29 cellular contexts compared by ENCODE assay signal in the genomic region with DNA sequence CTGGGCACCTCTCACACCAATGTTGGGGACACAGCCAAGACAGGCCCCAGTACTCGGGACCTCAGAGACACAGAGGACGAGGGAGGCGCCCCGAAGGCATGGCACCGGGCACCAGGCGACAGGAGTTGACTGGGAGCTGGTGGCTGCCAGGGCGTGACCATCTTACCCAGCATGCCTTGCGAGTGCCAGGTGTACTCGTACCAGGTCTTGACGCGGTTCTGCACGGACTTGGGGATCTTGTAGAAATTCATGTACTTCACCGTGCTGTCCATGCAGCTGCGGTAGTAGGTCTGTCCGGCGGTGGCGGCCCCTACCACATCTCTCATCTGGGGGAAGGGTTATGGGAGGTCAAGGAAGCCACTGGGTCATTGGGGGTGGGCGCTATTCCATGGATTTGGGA.
DNase-seq lines count a peak whose midpoint lies in the region; ATAC-seq, FAIRE-seq and TF ChIP-seq lines count a peak whose summit lies in the region.
"Had no signal": no experiment of that assay in that cellular context is flagged by ENCODE, and none has a peak within 500 bp of the region (broad histone marks: within the 10 kb centered on the region; RNA-seq: fewer than 3 reads in every experiment).

No MANE protein-coding gene starts in this region.

- no peak overlapping the region for H3K27ac ChIP-seq in HepG2 (ENCODE audit: extremely low read length, insufficient read depth, low read length)
- H3K27ac ChIP-seq in right lobe of liver = no peak overlapping the region
- no peak overlapping the region for H3K27ac ChIP-seq in PC-3 (ENCODE audit: low read length)
- H3K27ac ChIP-seq: BLaER1 treated with 17β-estradiol and CSF1 and Interleukin-3, amounts not matched to agents 10 nM and 100 nM; Peyer's patch; SK-N-MC had no signal

- no peaks in the 10 kb centered on the region for H3K9me2 ChIP-seq in PC-3 (replicated peaks; ENCODE audit: low read length)

- H3K36me3 ChIP-seq in HepG2 (replicated peaks in 1 of 2; ENCODE audit: control insufficient read depth in 1 of 2, insufficient read depth in 2 of 2, low read length in 2 of 2) = no peaks in the 10 kb centered on the region
- no peaks in the 10 kb centered on the region for H3K36me3 ChIP-seq in right lobe of liver
- H3K36me3 ChIP-seq in PC-3 (ENCODE audit: low read depth, low read length) = no peaks in the 10 kb centered on the region
- H3K36me3 ChIP-seq: BLaER1 treated with 17β-estradiol and CSF1 and Interleukin-3, amounts not matched to agents 10 nM and 100 nM; MG63; Peyer's patch had no signal

- BruUV-seq in HepG2 (replicated peaks; lab: Mats Ljungman, UMichigan) (no TSS peak), PC-3 (replicated peaks; lab: Mats Ljungman, UMichigan) (no TSS peak)

- H3F3A ChIP-seq in PC-3 (ENCODE audit: low read length, unreplicated experiment) = no peaks in the 10 kb centered on the region

- TF ChIP-seq POLR2A in HepG2 (IDR thresholded peaks at IDR 0.05; ENCODE audit: insufficient read depth in 1 of 2, low read depth in 2 of 2, low read length in 2 of 2) = no peak
- no peak for TF ChIP-seq POLR2A in right lobe of liver (IDR thresholded peaks at IDR 0.05)

- H4K20me1 ChIP-seq in HepG2 (ENCODE audit: insufficient read depth, low read length) = no peaks in the 10 kb centered on the region
- H4K20me1 ChIP-seq in PC-3 (ENCODE audit: low read length) = no peaks in the 10 kb centered on the region
- H4K20me1 ChIP-seq: BLaER1 treated with 17β-estradiol and CSF1 and Interleukin-3, amounts not matched to agents 10 nM and 100 nM had no signal

- POLR2A ChIA-PET in HepG2 (lab: Yijun Ruan, JAX) = interaction anchor here (0.7 kb wide), 1 partner anchor 529 kb away, joined by 3 read pairs; no protein-coding TSS in a partner anchor
- POLR2A ChIA-PET in PC-3 (lab: Charles Lee; ENCODE audit: unreplicated experiment) = no interaction called here

- no peak overlapping the region for H3K4me2 ChIP-seq in HepG2 (ENCODE audit: low read depth, low read length)
- H3K4me2 ChIP-seq in PC-3 (ENCODE audit: low read length) = no peak overlapping the region

- TF ChIP-seq EP300 in HepG2 (IDR thresholded peaks at IDR 0.05; ENCODE audit: low read depth in 2 of 2, low read length in 2 of 2) = no peak
- TF ChIP-seq EP300 in HepG2 (CRISPR knock-in tag; IDR thresholded peaks at IDR 0.05; ENCODE audit: borderline replicate concordance) = no peak

- H3K4me1 ChIP-seq in HepG2 (ENCODE audit: insufficient read depth, low read length) (peaks cover 50% of the 10 kb centered on the region), right lobe of liver (peaks cover 0 to 7% (median 3%) of the 10 kb centered on the region in 4 donors), PC-3 (ENCODE audit: insufficient read depth, low read length) (no peaks in the 10 kb centered on the region)
- H3K4me1 ChIP-seq: Peyer's patch had no signal

- no peak overlapping the region for H3K9ac ChIP-seq in HepG2 (ENCODE audit: insufficient read depth, low read depth, low read length)
- H3K9ac ChIP-seq in PC-3 (ENCODE audit: low read length) = no peak overlapping the region
- H3K9ac ChIP-seq: BLaER1 treated with 17β-estradiol and CSF1 and Interleukin-3, amounts not matched to agents 10 nM and 100 nM had no signal

- no peak for TF ChIP-seq RAD21 in HepG2 (CRISPR knock-in tag; IDR thresholded peaks at IDR 0.05)

- CTCF ChIA-PET in HepG2 (lab: Yijun Ruan, JAX; ENCODE audit: low intra/inter-chr PET ratio, low total read pairs) = no interaction called here
- CTCF ChIA-PET in PC-3 (lab: Charles Lee) = no interaction called here

- H3K27me3 ChIP-seq in HepG2 (ENCODE audit: control insufficient read depth in 1 of 2, insufficient read depth in 2 of 2, low read length in 2 of 2) (peaks cover 16 to 72% of the 10 kb centered on the region in 2 experiments; a peak in 4 of 5 replicates), right lobe of liver (no peaks in the 10 kb centered on the region), PC-3 (ENCODE audit: low read length) (no peaks in the 10 kb centered on the region)
- H3K27me3 ChIP-seq: Peyer's patch had no signal

- WGBS in HepG2 (ENCODE audit: low lambda C conversion rate) = 55% methylated on average over 17 of the region's 18 CpGs
- WGBS in right lobe of liver (ENCODE audit: insufficient coverage, low coverage, low lambda C conversion rate, missing lambda C conversion rate) = 47% methylated on average over 2 of the region's 18 CpGs

- H3K9me3 ChIP-seq in HepG2 (ENCODE audit: low read length) (no peaks in the 10 kb centered on the region), right lobe of liver (no peaks in the 10 kb centered on the region), PC-3 (ENCODE audit: low read length) (no peaks in the 10 kb centered on the region)
- H3K9me3 ChIP-seq: BLaER1 treated with 17β-estradiol and CSF1 and Interleukin-3, amounts not matched to agents 10 nM and 100 nM; Caco-2; MG63; Peyer's patch had no signal

- in situ Hi-C loops in HepG2 (cut with HindIII; ENCODE audit: extremely low pct_ligation_motif_present, low pct_unique_long_range_greater_than_20kb) = no loop called here

- DNase-seq in HepG2 (ENCODE audit: low spot score) = no peak
- no peak for DNase-seq in right lobe of liver
- DNase-seq in PC-3 = no peak
- DNase-seq in left colon = no peak
- DNase-seq in DMS79 treated with DMSO at 0.1 percent for 48 hours (lab: John Stamatoyannopoulos, UW) = no peak
- no peak for DNase-seq in cerebellum (ENCODE audit: low spot score)
- DNase-seq: Caco-2; CD4-positive, alpha-beta memory T cell; KG1; MG63; NCI-H1048; NCI-H1417 treated with DMSO at 0.1 percent for 48 hours; NCI-H1694 treated with DMSO at 0.1 percent for 48 hours; NCI-H2081; NCI-H2171; NCI-H345; NCI-H510A treated with DMSO at 0.1 percent for 48 hours; NCI-H748 treated with DMSO at 0.1 percent for 48 hours; NK-92 treated with Interleukin-12 subunit alpha and Interleukin-12 subunit beta, amount 100 ng/mL, for 24 hours; Peyer's patch; SIG-M5 had no signal

- H3K79me2 ChIP-seq in HepG2 (ENCODE audit: insufficient read depth, low read length) (no peaks in the 10 kb centered on the region), PC-3 (ENCODE audit: low read length) (no peaks in the 10 kb centered on the region)

- H3K4me3 ChIP-seq in HepG2 (replicated peaks in 1 of 3; ENCODE audit: insufficient read depth in 1 of 3, low read depth in 2 of 3, low read length in 3 of 3) (no peak overlapping the region), right lobe of liver (no peak overlapping the region), PC-3 (ENCODE audit: low read length) (no peak overlapping the region)
- H3K4me3 ChIP-seq: BLaER1 treated with 17β-estradiol and CSF1 and Interleukin-3, amounts not matched to agents 10 nM and 100 nM; MG63; Peyer's patch; SK-N-MC had no signal

- intact Hi-C loops in HepG2 (cut with micrococcal nuclease; ENCODE audit: unreplicated experiment) = no loop called here
- intact Hi-C loops in right lobe of liver (cut with DNase I) = loop anchor here in 1 of 2 donors (5.0 kb wide), 1 partner anchor 94 kb away; no protein-coding TSS in a partner anchor
- intact Hi-C loops in PC-3 (cut with micrococcal nuclease) = no loop called here
- intact Hi-C loops in left colon (cut with DNase I, micrococcal nuclease) = loop anchor here in 1 of 2 donors (10.0 kb wide), 1 partner anchor 91 kb away; no protein-coding TSS in a partner anchor

- TF ChIP-seq CTCF in HepG2 (CRISPR knock-in tag; IDR thresholded peaks at IDR 0.05) (no peak), right lobe of liver (IDR thresholded peaks at IDR 0.05) (no peak), PC-3 (conservative IDR thresholded peaks at IDR 0.05; ENCODE audit: low read depth, low read length) (no peak)

- no peak for FAIRE-seq in HepG2 (lab: Jason Lieb, UNC)
- FAIRE-seq: A204.1, GM19239, H54, HTR-8/SVneo had no signal

- ATAC-seq in HepG2 (no peak), right lobe of liver (no peak), PC-3 (no peak), left colon (peak; percentile 48), HG03378 (IDR thresholded peaks at IDR 0.05; ENCODE audit: unreplicated experiment) (no peak), HG03457 (IDR thresholded peaks at IDR 0.05; ENCODE audit: unreplicated experiment) (no peak)

- no peak overlapping the region for H2AFZ ChIP-seq in HepG2 (ENCODE audit: low read length)
- H2AFZ ChIP-seq in PC-3 (ENCODE audit: low read length) = peak overlapping the region; percentile 59; the same call in 1 of the 2 replicates

TF ChIP-seq in HepG2, 621 proteins besides CTCF, POLR2A, EP300 and RAD21:
- TF ChIP-seq RXRB (CRISPR knock-in tag; IDR thresholded peaks at IDR 0.05; ENCODE audit: borderline replicate concordance) = 0 out of 2 replicates have a peak, but pooled peaks have one; percentile 6
- TF ChIP-seq ZNF143 (CRISPR knock-in tag; IDR thresholded peaks at IDR 0.05) = peak; percentile 59; the same call in 1 of the 2 replicates
- no peak for TF ChIP-seq ZNF577 (CRISPR knock-in tag; IDR thresholded peaks at IDR 0.05; ENCODE audit: borderline replicate concordance, low read depth)
